Comparison of ENCODE assay signal across 23 cellular contexts in genomic region chr14:55519473-55520080, GRCh38.
DNase-seq lines count a peak whose midpoint lies in the region; ATAC-seq, FAIRE-seq and TF ChIP-seq lines count a peak whose summit lies in the region.
"Had no signal": no experiment of that assay in that cellular context is flagged by ENCODE, and none has a peak within 500 bp of the region (broad histone marks: within the 10 kb centered on the region; RNA-seq: fewer than 3 reads in every experiment).

No MANE protein-coding gene starts in this region.

- H3K4me1 Mint-ChIP-seq in H9, result no peaks in the 10 kb centered on the region
- H3K4me1 Mint-ChIP-seq: CD14-positive monocyte had no signal

- H3K27ac ChIP-seq in H9 (ENCODE audit: insufficient read length, low read depth, low read length) (no peak overlapping the region), K562 (ENCODE audit: extremely low read depth, low read depth, low read length) (no peak overlapping the region), keratinocyte (ENCODE audit: control insufficient read depth, insufficient read depth, low read length) (no peak overlapping the region), body of pancreas (no peak overlapping the region)
- H3K27ac ChIP-seq: RWPE1, SJCRH30 had no signal

- no peaks in the 10 kb centered on the region for H3K36me3 Mint-ChIP-seq in H9 (ENCODE audit: insufficient read depth in 1 of 3, low read depth in 3 of 3)
- no peaks in the 10 kb centered on the region for H3K36me3 Mint-ChIP-seq in activated naive CD4-positive, alpha-beta T cell treated with anti-CD3 and anti-CD28 coated beads, Interleukin-2, amount 50 U/mL, for 72 hours
- H3K36me3 Mint-ChIP-seq: CD14-positive monocyte had no signal

- intact Hi-C loops in K562 (cut with micrococcal nuclease), result no loop called here
- intact Hi-C loops in body of pancreas (cut with DNase I), result no loop called here

- WGBS in H9 (ENCODE audit: extremely low coverage, insufficient read length, low lambda C conversion rate), result no CpG with 5 or more reads among the region's 1 CpG
- WGBS in K562 (ENCODE audit: insufficient coverage, low coverage, missing lambda C conversion rate), result 10% methylated on average over 1 of the region's 1 CpG
- 71 to 100% methylated on average over 1 of the region's 1 CpG for whole genome bisulfite sequencing in body of pancreas, 2 donors

- no peak overlapping the region for H3K27ac Mint-ChIP-seq in H9
- H3K27ac Mint-ChIP-seq in activated naive CD4-positive, alpha-beta T cell treated with anti-CD3 and anti-CD28 coated beads, Interleukin-2, amount 50 U/mL, for 72 hours, result no peak overlapping the region
- H3K27ac Mint-ChIP-seq: CD14-positive monocyte had no signal

- ATAC-seq in K562 (peak; percentile 64), body of pancreas (no peak)
- ATAC-seq in activated naive CD4-positive, alpha-beta T cell treated with anti-CD3 and anti-CD28 coated beads, Interleukin-2, amount 50 U/mL, for 72 hours, result no peak
- ATAC-seq: PC-3 had no signal

- no peak overlapping the region for H4K8ac ChIP-seq in H9 (replicated peaks; ENCODE audit: insufficient read length, low read depth, low read length)

- H3K4me3 ChIP-seq in GM12864 (ENCODE audit: low read depth, low read length), result no peak overlapping the region
- H3K4me3 ChIP-seq in K562, result no peak overlapping the region
- H3K4me3 ChIP-seq in keratinocyte (ENCODE audit: control insufficient read depth in 2 of 3, extremely low read depth in 1 of 3, insufficient read depth in 2 of 3, low read depth in 1 of 3, low read length in 3 of 3), result no peak overlapping the region
- no peak overlapping the region for H3K4me3 ChIP-seq in body of pancreas
- H3K4me3 ChIP-seq: SJCRH30 had no signal

- H4K5ac ChIP-seq in H9 (ENCODE audit: insufficient read length, low read depth, low read length), result no peak overlapping the region

- H3K14ac ChIP-seq in H9 (ENCODE audit: insufficient read depth, low read length), result no peak overlapping the region

- H3K4me3 Mint-ChIP-seq in H9, result no peak overlapping the region
- H3K4me3 Mint-ChIP-seq: CD14-positive monocyte had no signal

- no TSS peak for BruUV-seq in K562 (replicated peaks; lab: Mats Ljungman, UMichigan)

- H3K79me1 ChIP-seq in H9 (ENCODE audit: insufficient read depth, low read depth, low read length, poor library complexity, severe bottlenecking), result no peaks in the 10 kb centered on the region

- dilution Hi-C loops in keratinocyte (cut with MboI; ENCODE audit: extremely low pct_ligation_motif_present, low sequenced_read_pairs), result no loop called here

- TF ChIP-seq EP300 in K562 (IDR thresholded peaks at IDR 0.05; ENCODE audit: low read length), result no peak

- H3K18ac ChIP-seq in H9 (ENCODE audit: insufficient read length, low read depth, low read length), result no peak overlapping the region

- H3K27me3 ChIP-seq in H9 (ENCODE audit: insufficient read depth, low read length), result no peaks in the 10 kb centered on the region
- no peaks in the 10 kb centered on the region for H3K27me3 ChIP-seq in K562 (ENCODE audit: control insufficient read depth in 2 of 2, insufficient read depth in 2 of 2, low read length in 2 of 2)
- no peaks in the 10 kb centered on the region for H3K27me3 ChIP-seq in keratinocyte (ENCODE audit: control insufficient read depth, extremely low read depth, insufficient read depth, low read length)
- H3K27me3 ChIP-seq in body of pancreas, result no peaks in the 10 kb centered on the region
- H3K27me3 ChIP-seq: SJCRH30 had no signal

- no peak for TF ChIP-seq POLR2A in K562 (conservative IDR thresholded peaks at IDR 0.05)
- TF ChIP-seq POLR2A in body of pancreas (IDR thresholded peaks at IDR 0.05), result no peak

- H3K56ac ChIP-seq in H9 (ENCODE audit: insufficient read length, low read depth, low read length), result no peak overlapping the region

- H3T11ph ChIP-seq in H9 (ENCODE audit: low read length), result no peak overlapping the region

- H2BK5ac ChIP-seq in H9 (ENCODE audit: insufficient read length, low read length), result no peak overlapping the region

- H3K36me3 ChIP-seq in K562 (ENCODE audit: control insufficient read depth, insufficient read depth, low read length) (no peaks in the 10 kb centered on the region), keratinocyte (ENCODE audit: control insufficient read depth in 2 of 2, extremely low read depth in 1 of 2, insufficient read depth in 2 of 2, low read length in 2 of 2) (no peaks in the 10 kb centered on the region), body of pancreas (replicated peaks in 1 of 2; ENCODE audit: insufficient read depth in 1 of 2, low read depth in 2 of 2) (no peaks in the 10 kb centered on the region)
- H3K36me3 ChIP-seq: SJCRH30 had no signal

- no peak overlapping the region for H2BK12ac ChIP-seq in H9 (ENCODE audit: insufficient read length, low read depth, low read length)

- peak; percentile 14 for TF ChIP-seq CTCF in GM12864 (IDR thresholded peaks at IDR 0.05; ENCODE audit: low read depth, low read length, missing control alignments)
- peak; percentile 20; the same call in 1 of the 3 replicates for TF ChIP-seq CTCF in H9 (conservative IDR thresholded peaks at IDR 0.05)
- TF ChIP-seq CTCF in K562 (IDR thresholded peaks at IDR 0.05 in 2 of 3, conservative IDR thresholded peaks at IDR 0.05 in 1 of 3; ENCODE audit: insufficient read depth in 2 of 3, low read depth in 1 of 3, low read length in 3 of 3), result no peak
- TF ChIP-seq CTCF in keratinocyte (optimal IDR thresholded peaks at IDR 0.05 in 1 of 3, IDR thresholded peaks at IDR 0.05 in 1 of 3, conservative IDR thresholded peaks at IDR 0.05 in 1 of 3; ENCODE audit: extremely low read depth in 1 of 3, insufficient read depth in 2 of 3, low read length in 3 of 3), result peak in 1 of 3 experiments; percentile 18
- TF ChIP-seq CTCF in body of pancreas (IDR thresholded peaks at IDR 0.05), result no peak

- H3K23me2 ChIP-seq in H9 (ENCODE audit: insufficient read length, low read depth, low read length, poor library complexity, severe bottlenecking), result no peaks in the 10 kb centered on the region

- no peaks in the 10 kb centered on the region for H3K27me3 Mint-ChIP-seq in H9 (ENCODE audit: low read depth)

- POLR2A ChIA-PET in K562 (lab: Yijun Ruan, JAX), result interaction anchor here (0.5 kb wide), 1 partner anchor 152 kb away, joined by 4 read pairs; no protein-coding TSS in a partner anchor

- no peak overlapping the region for H3K23ac ChIP-seq in H9 (ENCODE audit: insufficient read length, low read depth, low read length)

- no peak overlapping the region for H3K4ac ChIP-seq in H9 (ENCODE audit: low read depth, low read length)

- no peak overlapping the region for H2AK5ac ChIP-seq in H9 (ENCODE audit: insufficient read length, low read length)

- H2BK15ac ChIP-seq in H9 (ENCODE audit: low read depth, low read length), result no peak overlapping the region

- no peak for TF ChIP-seq RAD21 in K562 (CRISPR knock-in tag; conservative IDR thresholded peaks at IDR 0.05 in 1 of 2, IDR thresholded peaks at IDR 0.05 in 1 of 2)

- in situ Hi-C loops in K562 (cut with MboI), result no loop called here

- CTCF ChIA-PET in K562 (lab: Yijun Ruan, JAX; ENCODE audit: low intra/inter-chr PET ratio), result no interaction called here

- H4K20me1 ChIP-seq in H9 (ENCODE audit: control insufficient read depth, insufficient read depth, insufficient read length) (no peaks in the 10 kb centered on the region), K562 (replicated peaks; ENCODE audit: control insufficient read depth, insufficient read depth, low read length) (no peaks in the 10 kb centered on the region), keratinocyte (ENCODE audit: control insufficient read depth, extremely low read depth, insufficient read depth, low read length) (no peaks in the 10 kb centered on the region)

- H3K9me3 ChIP-seq in H9 (ENCODE audit: control insufficient read depth, low read depth, low read length) (no peaks in the 10 kb centered on the region), K562 (replicated peaks; ENCODE audit: control insufficient read depth, insufficient read depth, low read depth, low read length) (no peaks in the 10 kb centered on the region), keratinocyte (ENCODE audit: control insufficient read depth, low read depth, low read length) (no peaks in the 10 kb centered on the region), body of pancreas (no peaks in the 10 kb centered on the region)

- peaks cover 3 to 6% of the 10 kb centered on the region in 2 experiments; a peak in 2 of 5 replicates for H3K9me3 Mint-ChIP-seq in H9
- H3K9me3 Mint-ChIP-seq in activated naive CD4-positive, alpha-beta T cell treated with anti-CD3 and anti-CD28 coated beads, Interleukin-2, amount 50 U/mL, for 72 hours, result no peaks in the 10 kb centered on the region

- H3K9ac ChIP-seq in H9 (ENCODE audit: extremely low read depth, insufficient read length, low read length) (no peak overlapping the region), K562 (ENCODE audit: insufficient read depth in 1 of 2, low read depth in 2 of 2, low read length in 2 of 2) (no peak overlapping the region), keratinocyte (ENCODE audit: control insufficient read depth, extremely low read depth, insufficient read depth, low read length) (no peak overlapping the region)

- H2AFZ ChIP-seq in H9 (ENCODE audit: low read length) (no peak overlapping the region), K562 (ENCODE audit: low read depth, low read length) (no peak overlapping the region), keratinocyte (ENCODE audit: control insufficient read depth, low read length) (no peak overlapping the region)

- DNase-seq in GM12864 (ENCODE audit: low read depth) (no peak), H9 (no peak), K562 (ENCODE audit: extremely low read depth in 1 of 4, low spot score in 3 of 4) (no peak), keratinocyte (ENCODE audit: low read depth, low spot score) (no peak), body of pancreas (no peak), NCI-H526 (lab: John Stamatoyannopoulos, UW) (no peak)
- DNase-seq in activated naive CD4-positive, alpha-beta T cell treated with anti-CD3 and anti-CD28 coated beads, Interleukin-2, amount 50 U/mL, for 72 hours (ENCODE audit: low spot score in 2 of 2), result no peak
- DNase-seq: AML-193, DND-41, GOT3, KG1, NCI-H1417 treated with DMSO at 0.1 percent for 48 hours, NCI-H187 treated with DMSO at 0.1 percent for 48 hours, NCI-H2227 treated with DMSO at 0.1 percent for 48 hours, NCI-H510A treated with DMSO at 0.1 percent for 48 hours, NCI-H82, PC-3, SJCRH30 had no signal

- no peak overlapping the region for H2BK120ac ChIP-seq in H9 (ENCODE audit: low read depth, low read length, poor library complexity, severe bottlenecking)

- H3K9me1 ChIP-seq in K562 (ENCODE audit: control insufficient read depth, insufficient read depth, low read length) (no peaks in the 10 kb centered on the region), keratinocyte (ENCODE audit: control insufficient read depth, extremely low read depth, insufficient read depth, low read length) (peaks cover 2% of the 10 kb centered on the region)

- H2BK20ac ChIP-seq in H9 (ENCODE audit: low read depth, low read length, poor library complexity, severe bottlenecking), result no peak overlapping the region

- H4K91ac ChIP-seq in H9 (ENCODE audit: insufficient read length, low read depth, low read length), result no peak overlapping the region

- no peaks in the 10 kb centered on the region for H3K79me2 ChIP-seq in H9 (ENCODE audit: insufficient read depth, low read length)
- H3K79me2 ChIP-seq in K562 (ENCODE audit: control insufficient read depth, insufficient read depth, low read length), result no peaks in the 10 kb centered on the region
- H3K79me2 ChIP-seq in keratinocyte (ENCODE audit: control insufficient read depth, insufficient read depth, low read length), result no peaks in the 10 kb centered on the region

- no peak for FAIRE-seq in K562 (lab: Jason Lieb, UNC)
- FAIRE-seq in keratinocyte (lab: Jason Lieb, UNC), result peak; percentile 49
- FAIRE-seq: G401.6, GM12892, GM18507 had no signal

- H3K4me2 ChIP-seq in H9 (ENCODE audit: insufficient read depth, insufficient read length, low read length) (no peak overlapping the region), K562 (ENCODE audit: insufficient read depth, low read length) (no peak overlapping the region), keratinocyte (ENCODE audit: control insufficient read depth, extremely low read depth, insufficient read depth, low read depth, low read length) (peak overlapping the region; percentile 9)

- H3K4me1 ChIP-seq in H9 (ENCODE audit: insufficient read depth, low read length), result no peaks in the 10 kb centered on the region
- H3K4me1 ChIP-seq in K562 (replicated peaks in 1 of 2; ENCODE audit: control insufficient read depth in 2 of 2, insufficient read depth in 2 of 2, low read length in 2 of 2), result no peaks in the 10 kb centered on the region; a peak in 1 of 5 replicates
- peaks cover 20% of the 10 kb centered on the region for H3K4me1 ChIP-seq in keratinocyte (ENCODE audit: control insufficient read depth, extremely low read depth, insufficient read depth, low read length)
- H3K4me1 ChIP-seq in body of pancreas, result no peaks in the 10 kb centered on the region
- H3K4me1 ChIP-seq: SJCRH30 had no signal

Comparison
In these comparisons a context has a peak if more than half of its experiments do, and no peak if none do; other contexts are left out.
1. CTCF ChIP-seq: peak in GM12864 (single experiment) and H9 (single experiment); none in K562 (0 of 3) and body of pancreas (0 of 7).